ENCODE assay signal across 18 cellular contexts in the genomic region with DNA sequence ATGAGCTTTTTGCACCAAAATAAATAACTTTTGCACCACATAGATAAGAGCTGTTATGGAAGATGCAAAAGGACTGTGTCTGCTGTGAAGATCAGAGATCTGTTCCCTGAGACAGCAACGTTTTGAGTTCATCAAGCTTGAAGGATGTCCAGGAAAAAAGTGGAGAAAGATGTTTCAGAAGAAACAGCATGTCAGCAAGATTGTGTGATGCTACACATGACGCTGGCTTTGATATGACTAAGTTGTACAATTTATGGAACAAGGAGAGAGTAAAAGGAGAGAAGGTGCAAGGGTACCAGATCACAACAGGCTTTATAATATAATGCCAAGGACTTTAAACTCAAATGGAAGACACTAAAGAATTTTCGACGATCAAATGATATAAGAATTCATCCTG. TPM values are rescaled to one million over a fixed set of nuclear protein-coding genes. Genes with fewer than 3 reads are reported as not detected.
"Had no signal": no experiment of that assay in that cellular context is flagged by ENCODE, and none has a peak within 500 bp of the region (broad histone marks: within the 10 kb centered on the region; RNA-seq: fewer than 3 reads in every experiment).

No MANE protein-coding gene starts in this region.

- H3K4me3 ChIP-seq: gastrocnemius medialis, heart left ventricle, lung had no signal

- H3K9me3 ChIP-seq: gastrocnemius medialis, heart left ventricle had no signal

- ATAC-seq: activated CD8-positive, alpha-beta memory T cell treated with anti-CD3 and anti-CD28 coated beads, Interleukin-2, amount 10 ng/mL, durations not matched to agents 7 days and 5 days; activated naive CD8-positive, alpha-beta T cell treated with anti-CD3 and anti-CD28 coated beads, Interleukin-2, amount 50 U/mL, for 24 hours; naive thymus-derived CD8-positive, alpha-beta T cell; T-helper 17 cell had no signal

- H3K36me3 ChIP-seq: gastrocnemius medialis, heart left ventricle had no signal

- DNase-seq: activated CD4-positive, alpha-beta memory T cell treated with anti-CD3 and anti-CD28 coated beads, Interleukin-2, amount 10 ng/mL, durations not matched to agents 7 days and 5 days; activated CD4-positive, alpha-beta T cell treated with anti-CD3 and anti-CD28 coated beads for 4 hours; activated CD4-positive, CD25-positive, alpha-beta regulatory T cell; activated CD8-positive, alpha-beta memory T cell treated with anti-CD3 and anti-CD28 coated beads, Interleukin-2, amount 10 ng/mL, durations not matched to agents 7 days and 5 days; activated effector memory CD4-positive, alpha-beta T cell treated with anti-CD3 and anti-CD28 coated beads, Interleukin-2, amount 50 U/mL, for 16 hours; activated naive CD4-positive, alpha-beta T cell treated with anti-CD3 and anti-CD28 coated beads, Interleukin-2, amount 50 U/mL, for 16 hours; activated naive CD8-positive, alpha-beta T cell treated with anti-CD3 and anti-CD28 coated beads, Interleukin-2, amount 50 U/mL, for 24 hours; activated T-cell treated with anti-CD3 and anti-CD28 coated beads for 4 hours; effector CD8-positive, alpha-beta T cell; kidney; naive thymus-derived CD8-positive, alpha-beta T cell; retina; stimulated activated CD4-positive, alpha-beta T cell treated with anti-CD3 and anti-CD28 coated beads, Interleukin-4, amount 100 ng/mL, for 24 hours; stimulated activated naive CD4-positive, alpha-beta T cell treated with Interleukin-2 at 50 U/mL for 16 hours; T-helper 17 cell had no signal

- H3K27me3 ChIP-seq: gastrocnemius medialis had no signal

RNA-seq across cellular contexts. Expression of a gene that starts 16.6 kb away (rescaled TPM):
- total RNA-seq: activated CD4-positive, alpha-beta memory T cell treated with anti-CD3 and anti-CD28 coated beads, Interleukin-2, amount 10 ng/mL, durations not matched to agents 7 days and 5 days; activated CD8-positive, alpha-beta memory T cell treated with anti-CD3 and anti-CD28 coated beads, Interleukin-2, amount 10 ng/mL, durations not matched to agents 7 days and 5 days; naive thymus-derived CD8-positive, alpha-beta T cell had no signal
- polyA plus RNA-seq: naive thymus-derived CD8-positive, alpha-beta T cell had no signal
